In genomic region chr19:18519962-18520847, GRCh38 we compare ENCODE assay signal across 1 cellular context.
TF ChIP-seq lines count a peak whose summit lies in the region.

No MANE protein-coding gene starts in this region.

TF ChIP-seq in HepG2, 621 proteins besides CTCF, POLR2A, EP300 and RAD21 (continued from another document and continues in another):
- TF ChIP-seq ZBTB25 (CRISPR knock-in tag; IDR thresholded peaks at IDR 0.05), result peak; percentile 22; the same call in 1 of the 2 replicates
- no peak for TF ChIP-seq ZNF513 (CRISPR knock-in tag; conservative IDR thresholded peaks at IDR 0.05)
- no peak for TF ChIP-seq GLI4 (CRISPR knock-in tag; IDR thresholded peaks at IDR 0.05; ENCODE audit: borderline replicate concordance)
- 0 out of 2 replicates have a peak, but pooled peaks have one; percentile 67 for TF ChIP-seq SIN3A (IDR thresholded peaks at IDR 0.05; ENCODE audit: borderline replicate concordance, low read depth, low read length)
- TF ChIP-seq CENPX (CRISPR knock-in tag; IDR thresholded peaks at IDR 0.05), result no peak
- TF ChIP-seq ASH2L (IDR thresholded peaks at IDR 0.05; ENCODE audit: insufficient read length, low read depth, low read length), result peak; percentile 66
- no peak for TF ChIP-seq RFX3 (CRISPR knock-in tag; IDR thresholded peaks at IDR 0.05)
- peak; percentile 31; the same call in 1 of the 2 replicates for TF ChIP-seq ARID4A (CRISPR knock-in tag; IDR thresholded peaks at IDR 0.05; ENCODE audit: borderline replicate concordance)
- no peak for TF ChIP-seq MBNL3 (CRISPR knock-in tag; conservative IDR thresholded peaks at IDR 0.05)
- TF ChIP-seq KDM6A (CRISPR knock-in tag; IDR thresholded peaks at IDR 0.05; ENCODE audit: low read depth), result no peak; the same call in 1 of the 2 replicates
- no peak for TF ChIP-seq MNT (IDR thresholded peaks at IDR 0.05)
- TF ChIP-seq ATF6 (CRISPR knock-in tag; conservative IDR thresholded peaks at IDR 0.05), result no peak
- TF ChIP-seq ZBTB7A (CRISPR knock-in tag; IDR thresholded peaks at IDR 0.05), result no peak
- peak; percentile 34; the same call in 1 of the 2 replicates for TF ChIP-seq SSRP1 (CRISPR knock-in tag; IDR thresholded peaks at IDR 0.05)
- TF ChIP-seq TOE1 (CRISPR knock-in tag; IDR thresholded peaks at IDR 0.05), result no peak
- TF ChIP-seq KMT2B (CRISPR knock-in tag; IDR thresholded peaks at IDR 0.05), result no peak
- no peak for TF ChIP-seq CBFB (CRISPR knock-in tag; IDR thresholded peaks at IDR 0.05)
- TF ChIP-seq ZMYM3 (CRISPR knock-in tag; IDR thresholded peaks at IDR 0.05), result no peak
- TF ChIP-seq PAWR (CRISPR knock-in tag; IDR thresholded peaks at IDR 0.05; ENCODE audit: borderline replicate concordance), result no peak
- TF ChIP-seq CHD4 (IDR thresholded peaks at IDR 0.05; ENCODE audit: borderline replicate concordance, low read length), result no peak
- no peak for TF ChIP-seq ZNF646 (CRISPR knock-in tag; IDR thresholded peaks at IDR 0.05)
- no peak for TF ChIP-seq ZC3H4 (CRISPR knock-in tag; IDR thresholded peaks at IDR 0.05; ENCODE audit: borderline replicate concordance)
- no peak for TF ChIP-seq HNRNPK (IDR thresholded peaks at IDR 0.05; ENCODE audit: low read depth, low read length, poor library complexity, severe bottlenecking)
- no peak for TF ChIP-seq BRCA1 (CRISPR knock-in tag; IDR thresholded peaks at IDR 0.05)
- no peak for TF ChIP-seq ZNF333 (CRISPR knock-in tag; IDR thresholded peaks at IDR 0.05; ENCODE audit: borderline replicate concordance)
- no peak for TF ChIP-seq ZNF275 (CRISPR knock-in tag; IDR thresholded peaks at IDR 0.05; ENCODE audit: borderline replicate concordance)
- TF ChIP-seq ZNF768 (CRISPR knock-in tag; IDR thresholded peaks at IDR 0.05), result no peak
- no peak for TF ChIP-seq ZXDC (CRISPR knock-in tag; IDR thresholded peaks at IDR 0.05)
- TF ChIP-seq SALL1 (CRISPR knock-in tag; IDR thresholded peaks at IDR 0.05), result peak; percentile 68
